In the genomic region with DNA sequence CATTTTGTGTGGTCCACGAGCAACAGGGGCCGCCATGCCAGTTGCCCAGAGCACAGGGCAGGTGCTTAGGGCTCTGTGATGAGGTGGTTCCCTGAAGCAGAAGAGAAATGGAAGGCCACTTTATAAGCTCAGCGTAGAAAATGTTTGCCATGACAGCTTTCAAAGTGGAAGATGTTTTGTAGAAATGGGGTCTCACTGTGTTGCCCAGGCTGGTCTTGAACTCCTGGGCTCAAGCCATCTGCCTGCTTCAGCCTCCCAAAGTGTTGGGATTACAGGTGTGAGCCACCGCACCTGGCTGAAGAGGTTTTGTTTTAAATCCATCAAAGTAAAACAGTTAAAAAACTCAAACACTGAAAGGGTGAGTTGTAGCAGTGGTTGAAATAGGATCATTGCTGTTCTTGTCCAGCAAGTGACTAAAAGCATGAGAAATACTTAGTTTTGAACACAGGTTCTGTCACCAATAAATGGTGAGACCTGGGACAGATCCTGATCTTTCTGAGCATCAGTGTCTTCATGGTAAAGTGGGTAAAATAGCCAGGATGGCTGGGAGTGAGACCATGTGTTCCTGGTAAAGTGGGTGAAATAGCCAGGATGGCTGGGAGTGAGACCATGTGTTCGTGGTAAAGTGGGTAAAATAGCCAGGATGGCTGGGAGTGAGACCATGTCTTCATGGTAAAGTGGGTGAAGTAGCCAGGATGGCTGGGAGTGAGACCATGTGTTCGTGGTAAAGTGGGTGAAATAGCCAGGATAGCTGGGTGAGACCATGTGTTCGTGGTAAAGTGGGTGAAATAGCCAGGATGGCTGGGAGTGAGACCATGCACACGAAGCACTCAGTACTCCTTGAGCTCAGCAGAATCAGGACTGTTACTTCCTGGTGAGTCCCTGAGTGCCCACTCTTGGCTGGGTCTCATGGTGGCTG, we compare ENCODE assay signal across 31 cellular contexts. TPM values are rescaled to one million over a fixed set of nuclear protein-coding genes. Genes with fewer than 3 reads are reported as not detected.
A peak's percentile ranks its signal among the peaks of the same experiment; 100 is the strongest.
DNase-seq lines count a peak whose midpoint lies in the region; ATAC-seq and TF ChIP-seq lines count a peak whose summit lies in the region.
"Had no signal": no experiment of that assay in that cellular context is flagged by ENCODE, and none has a peak within 500 bp of the region (broad histone marks: within the 10 kb centered on the region; RNA-seq: fewer than 3 reads in every experiment).

No MANE protein-coding gene starts in this region.

- H3K4me1 ChIP-seq in heart left ventricle (no peaks in the 10 kb centered on the region), testis (no peaks in the 10 kb centered on the region)
- H3K4me1 ChIP-seq: BE2C, colonic mucosa, left ventricle myocardium inferior, right atrium auricular region, transverse colon had no signal

- TF ChIP-seq POLR2A in heart left ventricle (IDR thresholded peaks at IDR 0.05): no peak
- no peak for TF ChIP-seq POLR2A in testis (IDR thresholded peaks at IDR 0.05)

- intact Hi-C loops in Right ventricle myocardium inferior (cut with DNase I) (no loop called here), heart left ventricle (cut with DNase I) (loop anchor here in 1 of 10 donors (10.0 kb wide), 1 partner anchor 438 kb away; no protein-coding TSS in a partner anchor), testis (cut with DNase I; ENCODE audit: low total_unique reads) (no loop called here)

- ATAC-seq in Right ventricle myocardium inferior (no peak), heart left ventricle (no peak), HG03520 (IDR thresholded peaks at IDR 0.05; ENCODE audit: unreplicated experiment) (no peak)
- ATAC-seq: Panc1 had no signal

- H3K27ac ChIP-seq in heart left ventricle: no peak overlapping the region
- no peak overlapping the region for H3K27ac ChIP-seq in testis
- H3K27ac ChIP-seq: colonic mucosa, left ventricle myocardium inferior, right atrium auricular region, spleen, transverse colon had no signal

- in situ Hi-C loops in GM13976 (cut with MboI; ENCODE audit: low sequenced_read_pairs, unreplicated experiment): no loop called here

- H3K4me3 ChIP-seq in heart left ventricle (no peak overlapping the region), testis (no peak overlapping the region)
- H3K4me3 ChIP-seq: colonic mucosa, left ventricle myocardium inferior, right atrium auricular region, spleen, transverse colon had no signal

- peaks cover 0 to 23% (median 4%) of the 10 kb centered on the region in 9 donors for H3K36me3 ChIP-seq in heart left ventricle
- H3K36me3 ChIP-seq in testis (ENCODE audit: low read depth, missing control alignments): no peaks in the 10 kb centered on the region
- H3K36me3 ChIP-seq: BE2C, colonic mucosa, transverse colon had no signal

- DNase-seq in Right ventricle myocardium inferior (ENCODE audit: missing footprints) (peak; percentile 44), heart left ventricle (no peak), LHCN-M2 (ENCODE audit: low read depth) (peak; percentile 23), glomerular visceral epithelial cell (ENCODE audit: extremely low spot score) (peak; percentile 7), testis (peak; percentile 10), GM13976 (ENCODE audit: low spot score) (no peak)
- no peak for DNase-seq in central memory CD4-positive, alpha-beta T cell
- DNase-seq: ACHN; activated CD4-positive, alpha-beta T cell treated with anti-CD3 and anti-CD28 coated beads for 4 hours; activated naive CD4-positive, alpha-beta T cell; activated T-cell treated with anti-CD3 and anti-CD28 coated beads, Interleukin-2, amount 50 U/mL, for 48 hours; amniotic stem cell; BE2C; colonic mucosa; DMS 273 treated with DMSO at 0.1 percent for 48 hours; effector CD8-positive, alpha-beta T cell; erythroblast; Karpas-422; left ventricle myocardium inferior; NCI-H1436; NCI-H2081; NCI-H2227 treated with DMSO at 0.1 percent for 48 hours; NCI-H526; SIG-M5; spleen; stimulated activated CD4-positive, alpha-beta T cell treated with anti-CD3 and anti-CD28 coated beads, Interleukin-2, amount 100 ng/mL, for 24 hours; stimulated activated CD8-positive, alpha-beta memory T cell treated with anti-CD3 and anti-CD28 coated beads, Interleukin-4, amount 100 ng/mL, for 48 hours; transverse colon had no signal

- H3K27me3 ChIP-seq in heart left ventricle (no peaks in the 10 kb centered on the region), testis (no peaks in the 10 kb centered on the region)
- H3K27me3 ChIP-seq: BE2C, colonic mucosa, right atrium auricular region, spleen, transverse colon had no signal

- WGBS in heart left ventricle, 4 donors: 89 to 95% (median 93%) methylated on average over 8 of the region's 8 CpGs
- WGBS in testis, 2 donors: 94 to 97% methylated on average over 8 of the region's 8 CpGs

- H3K9me3 ChIP-seq in heart left ventricle (no peaks in the 10 kb centered on the region), testis (no peaks in the 10 kb centered on the region)
- H3K9me3 ChIP-seq: BE2C, colonic mucosa, left ventricle myocardium inferior, right atrium auricular region, spleen, transverse colon had no signal

- TF ChIP-seq CTCF in heart left ventricle (IDR thresholded peaks at IDR 0.05) (no peak), testis (IDR thresholded peaks at IDR 0.05) (no peak), GM13976 (IDR thresholded peaks at IDR 0.05; ENCODE audit: borderline replicate concordance, control extremely low read depth, extremely low read depth, insufficient read depth, missing control alignments) (no peak)

RNA-seq across cellular contexts. Expression of gene BANP, which starts 46.0 kb away (rescaled TPM):
- total RNA-seq in Right ventricle myocardium inferior (12.8 TPM), heart left ventricle (10 to 100 TPM; 11.9 to 20.7 (median 14.3) TPM), LHCN-M2 (2014; rRNA removed) (19.7 and 20.5 TPM in 2 replicates), testis (10 to 100 TPM; 55.9 to 60.2 TPM)
- polyA plus RNA-seq in heart left ventricle (1 to 10 TPM; 7.2 to 9.2 TPM), testis (ENCODE audit: insufficient read depth, low read depth, low replicate concordance) (25.3 TPM)
- 12.3 TPM for polyA plus RNA-seq in LHCN-M2 (2012)

Comparison
In these comparisons a context has a peak if more than half of its experiments do, and no peak if none do; other contexts are left out.
1. DNase-seq: peak in Right ventricle myocardium inferior (single experiment), LHCN-M2 (single experiment), glomerular visceral epithelial cell (single experiment) and testis (single experiment); none in heart left ventricle (0 of 5), GM13976 (single experiment) and central memory CD4-positive, alpha-beta T cell (single experiment).